ENCODE assay signal across 8 cellular contexts in the genomic region with DNA sequence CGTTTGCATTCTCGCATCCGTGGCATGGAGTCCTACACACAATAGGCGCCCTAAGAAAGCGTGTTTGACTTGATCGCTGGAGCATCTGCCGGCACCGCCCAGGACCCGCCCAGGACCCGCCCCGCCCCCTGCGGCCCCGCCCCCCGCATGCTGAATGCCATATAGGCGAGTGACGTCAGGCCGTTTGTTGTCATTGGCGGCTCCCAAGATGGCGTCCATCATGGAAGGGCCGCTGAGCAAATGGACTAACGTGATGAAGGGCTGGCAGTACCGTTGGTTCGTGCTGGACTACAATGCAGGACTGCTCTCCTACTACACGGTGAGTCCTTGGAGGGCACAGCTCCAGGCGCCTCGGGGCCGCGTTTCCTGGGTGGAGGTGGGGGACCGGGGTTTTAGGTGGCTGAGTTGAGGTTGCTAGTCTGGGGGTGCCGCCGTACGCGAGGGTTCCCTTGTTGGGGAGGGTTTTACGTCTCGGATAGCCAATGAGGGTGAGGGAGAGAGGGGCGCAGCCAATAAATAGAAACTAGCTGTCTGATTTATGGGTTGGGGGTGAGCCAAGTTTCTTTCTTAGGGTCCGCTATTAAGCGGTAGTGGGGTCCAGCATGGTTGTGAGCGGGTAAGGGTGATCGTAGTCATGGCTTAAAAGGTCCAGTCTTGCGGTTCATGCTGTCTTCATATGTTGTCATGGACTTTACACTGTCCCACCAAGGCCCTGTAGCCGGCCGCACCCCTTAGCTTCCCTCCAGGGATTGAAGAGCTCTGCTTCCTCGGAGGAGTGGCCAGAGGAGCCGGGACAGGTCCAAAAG. TPM values are rescaled to one million over a fixed set of nuclear protein-coding genes. Genes with fewer than 3 reads are reported as not detected.
DNase-seq lines count a peak whose midpoint lies in the region; ATAC-seq and TF ChIP-seq lines count a peak whose summit lies in the region.

A gene with protein sequence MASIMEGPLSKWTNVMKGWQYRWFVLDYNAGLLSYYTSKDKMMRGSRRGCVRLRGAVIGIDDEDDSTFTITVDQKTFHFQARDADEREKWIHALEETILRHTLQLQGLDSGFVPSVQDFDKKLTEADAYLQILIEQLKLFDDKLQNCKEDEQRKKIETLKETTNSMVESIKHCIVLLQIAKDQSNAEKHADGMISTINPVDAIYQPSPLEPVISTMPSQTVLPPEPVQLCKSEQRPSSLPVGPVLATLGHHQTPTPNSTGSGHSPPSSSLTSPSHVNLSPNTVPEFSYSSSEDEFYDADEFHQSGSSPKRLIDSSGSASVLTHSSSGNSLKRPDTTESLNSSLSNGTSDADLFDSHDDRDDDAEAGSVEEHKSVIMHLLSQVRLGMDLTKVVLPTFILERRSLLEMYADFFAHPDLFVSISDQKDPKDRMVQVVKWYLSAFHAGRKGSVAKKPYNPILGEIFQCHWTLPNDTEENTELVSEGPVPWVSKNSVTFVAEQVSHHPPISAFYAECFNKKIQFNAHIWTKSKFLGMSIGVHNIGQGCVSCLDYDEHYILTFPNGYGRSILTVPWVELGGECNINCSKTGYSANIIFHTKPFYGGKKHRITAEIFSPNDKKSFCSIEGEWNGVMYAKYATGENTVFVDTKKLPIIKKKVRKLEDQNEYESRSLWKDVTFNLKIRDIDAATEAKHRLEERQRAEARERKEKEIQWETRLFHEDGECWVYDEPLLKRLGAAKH (plus strand): TSS at position 190 of the 806 bp plus-strand sequence. CDS start 19 bp downstream, at position 209.

- H3K4me1 ChIP-seq in trophoblast cell (ENCODE audit: control insufficient read depth in 1 of 2, insufficient read depth in 2 of 2, low read length in 2 of 2) (peaks cover 2 to 6% of the 10 kb centered on the region in 2 experiments), tibial nerve (peaks cover 0 to 54% (median 29%) of the 10 kb centered on the region in 4 donors)

- H2BK12ac ChIP-seq in trophoblast cell (ENCODE audit: low read length): peak within 1 kb of the TSS; percentile 33

- H3K79me2 ChIP-seq in trophoblast cell (ENCODE audit: control insufficient read depth, insufficient read depth, low read length, poor library complexity): peaks cover 12% of the 10 kb centered on the region

- ATAC-seq in HG02759 (IDR thresholded peaks at IDR 0.05; ENCODE audit: unreplicated experiment): peak; percentile 94
- ATAC-seq in Right ventricle myocardium superior (ENCODE audit: poor library complexity): peak; percentile 95

- H3K14ac ChIP-seq in trophoblast cell (ENCODE audit: low read length): peak within 1 kb of the TSS; percentile 91

- H3K36me3 ChIP-seq in trophoblast cell (ENCODE audit: control insufficient read depth in 1 of 2, insufficient read depth in 2 of 2, low read length in 2 of 2): no peaks in the 10 kb centered on the region
- H3K36me3 ChIP-seq in tibial nerve: no peaks in the 10 kb centered on the region

- H3K79me1 ChIP-seq in trophoblast cell (ENCODE audit: low read length): peaks cover 9% of the 10 kb centered on the region

- peak within 1 kb of the TSS; percentile 85 for H2AK5ac ChIP-seq in trophoblast cell (ENCODE audit: low read length)

- peak within 1 kb of the TSS; percentile 69 for H3K9ac ChIP-seq in trophoblast cell (ENCODE audit: low read length)

- H2BK5ac ChIP-seq in trophoblast cell (ENCODE audit: low read depth, low read length, poor library complexity): peak within 1 kb of the TSS; percentile 90

- peak within 1 kb of the TSS; percentile 74 for H2BK120ac ChIP-seq in trophoblast cell (ENCODE audit: insufficient read depth, low read length, poor library complexity)

- peak; percentile 64 for DNase-seq in NCI-H1417 treated with DMSO at 0.1 percent for 48 hours (lab: John Stamatoyannopoulos, UW)
- DNase-seq in SW 1271 (lab: John Stamatoyannopoulos, UW): peak; percentile 44 to 81
- DNase-seq in activated naive CD8-positive, alpha-beta T cell treated with anti-CD3 and anti-CD28 coated beads, Interleukin-2, amount 50 U/mL, for 16 hours (ENCODE audit: low read depth, low spot score): peak; percentile 75
- peak; percentile 93 for DNase-seq in Right ventricle myocardium superior
- DNase-seq in trophoblast cell: peak; percentile 87 to 91
- DNase-seq in tibial nerve (ENCODE audit: low spot score in 2 of 2): peak; percentile 89 to 94

- peak in 1 of 5 experiments; percentile 25 for TF ChIP-seq CTCF in tibial nerve (IDR thresholded peaks at IDR 0.05)

- peak; percentile 49 for TF ChIP-seq POLR2A in GM10847 (IDR thresholded peaks at IDR 0.05; ENCODE audit: extremely low read depth, insufficient read length)
- peak; percentile 73 to 90 for TF ChIP-seq POLR2A in tibial nerve (IDR thresholded peaks at IDR 0.05)

- peak within 1 kb of the TSS; percentile 88 for H3K4ac ChIP-seq in trophoblast cell (ENCODE audit: low read depth, low read length)

- H3K9me3 ChIP-seq in trophoblast cell (ENCODE audit: insufficient read depth, low read depth, low read length) (no peaks in the 10 kb centered on the region), tibial nerve (no peaks in the 10 kb centered on the region)

- H4K91ac ChIP-seq in trophoblast cell (ENCODE audit: low read depth, low read length): peak within 1 kb of the TSS; percentile 59

- peak; percentile 21 to 99 for TF ChIP-seq EP300 in tibial nerve (IDR thresholded peaks at IDR 0.05)

- WGBS in trophoblast cell (ENCODE audit: extremely low coverage, insufficient coverage, insufficient read length): no CpG with 5 or more reads among the region's 45 CpGs
- 1% methylated on average over 40 to 45 of the region's 45 CpGs for WGBS in tibial nerve, 2 donors

- H4K12ac ChIP-seq in trophoblast cell (ENCODE audit: low read depth, low read length): peak within 1 kb of the TSS; percentile 94

- peak within 1 kb of the TSS; percentile 77 for H4K8ac ChIP-seq in trophoblast cell (ENCODE audit: low read depth, low read length)

- no peak within 1 kb of the TSS for H3K23ac ChIP-seq in trophoblast cell (ENCODE audit: low read length)

- peak within 1 kb of the TSS; percentile 77 for H3K4me2 ChIP-seq in trophoblast cell (ENCODE audit: low read length)

- intact Hi-C loops in Right ventricle myocardium superior (cut with DNase I): no loop called here

- peak within 1 kb of the TSS; percentile 65 for H2AFZ ChIP-seq in trophoblast cell (ENCODE audit: insufficient read depth, low read length, poor library complexity)

- H3K27me3 ChIP-seq in trophoblast cell (ENCODE audit: insufficient read depth, low read length) (no peaks in the 10 kb centered on the region), tibial nerve (no peaks in the 10 kb centered on the region)

- H3K4me3 ChIP-seq in trophoblast cell (ENCODE audit: low read depth, low read length) (peak within 1 kb of the TSS; percentile 94), tibial nerve (peak within 1 kb of the TSS; percentile 68 to 90 (median 85))

- peak within 1 kb of the TSS; percentile 93 for H3K18ac ChIP-seq in trophoblast cell (ENCODE audit: low read length)

- peak within 1 kb of the TSS; percentile 38 for H3K27ac ChIP-seq in trophoblast cell (ENCODE audit: low read depth, low read length)
- H3K27ac ChIP-seq in tibial nerve: peak within 1 kb of the TSS; percentile 90 to 98 (median 93)

RNA-seq across cellular contexts. Expression of the gene that starts here (rescaled TPM):
- total RNA-seq in Right ventricle myocardium superior: 41.7 TPM
- 187 and 189 TPM in 2 replicates for polyA plus RNA-seq in trophoblast cell (2013)
- 100 to 1,000 TPM in 2 of 4 donors, 10 to 100 TPM in 2; 86.1 to 132 (median 96.9) TPM for total RNA-seq in tibial nerve

Comparison
In these comparisons a context has a peak if more than half of its experiments do, and no peak if none do; other contexts are left out.
1. Peak in every context shown above with its lines: DNase-seq, ATAC-seq, H3K4me3 ChIP-seq and H3K27ac ChIP-seq.